Comparison of ENCODE assay signal across 1 cellular context in the genomic region with DNA sequence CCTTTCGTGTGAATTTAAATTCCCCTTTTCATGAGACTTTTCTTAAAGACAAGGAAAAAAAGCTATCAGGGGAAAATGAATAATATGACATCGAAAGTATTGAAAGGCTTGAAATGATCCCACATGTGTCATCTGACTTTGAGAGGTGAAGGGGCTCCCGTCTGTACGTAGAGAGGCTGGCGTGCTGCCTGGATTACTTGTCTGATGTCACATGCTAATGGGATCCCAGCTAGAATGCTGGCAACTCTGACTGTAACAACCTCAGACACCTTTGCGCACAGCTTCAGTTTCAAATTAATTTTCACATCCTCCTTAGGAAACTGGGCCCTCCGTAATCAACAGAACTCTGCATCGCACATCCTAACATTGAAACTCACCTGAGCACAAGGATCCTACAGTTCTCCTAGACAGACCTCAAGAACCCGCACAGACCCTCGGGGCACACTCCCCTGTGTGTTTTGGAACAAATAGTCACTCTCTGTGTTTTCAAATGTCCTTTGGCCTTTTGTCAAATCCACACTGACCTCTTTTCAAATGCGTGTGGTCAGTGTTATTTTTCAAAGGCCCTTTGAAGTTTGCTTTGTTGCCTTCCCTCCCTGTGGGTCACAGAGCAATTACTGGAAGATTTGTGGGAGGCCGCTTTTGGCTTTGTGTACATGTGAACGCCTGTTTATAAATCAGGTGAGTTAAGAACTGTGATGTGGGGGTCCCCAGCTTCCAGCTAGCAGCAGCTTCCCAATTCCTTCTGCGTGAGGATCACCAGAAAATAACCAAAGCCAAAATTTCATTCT.
TF ChIP-seq lines count a peak whose summit lies in the region.

No MANE protein-coding gene starts in this region.

TF ChIP-seq in K562, 482 proteins besides CTCF, POLR2A, EP300 and RAD21:
- TF ChIP-seq ZNF274 (IDR thresholded peaks at IDR 0.05; ENCODE audit: borderline replicate concordance, low read depth, low read length) = no peak
- TF ChIP-seq, protein P1, sequence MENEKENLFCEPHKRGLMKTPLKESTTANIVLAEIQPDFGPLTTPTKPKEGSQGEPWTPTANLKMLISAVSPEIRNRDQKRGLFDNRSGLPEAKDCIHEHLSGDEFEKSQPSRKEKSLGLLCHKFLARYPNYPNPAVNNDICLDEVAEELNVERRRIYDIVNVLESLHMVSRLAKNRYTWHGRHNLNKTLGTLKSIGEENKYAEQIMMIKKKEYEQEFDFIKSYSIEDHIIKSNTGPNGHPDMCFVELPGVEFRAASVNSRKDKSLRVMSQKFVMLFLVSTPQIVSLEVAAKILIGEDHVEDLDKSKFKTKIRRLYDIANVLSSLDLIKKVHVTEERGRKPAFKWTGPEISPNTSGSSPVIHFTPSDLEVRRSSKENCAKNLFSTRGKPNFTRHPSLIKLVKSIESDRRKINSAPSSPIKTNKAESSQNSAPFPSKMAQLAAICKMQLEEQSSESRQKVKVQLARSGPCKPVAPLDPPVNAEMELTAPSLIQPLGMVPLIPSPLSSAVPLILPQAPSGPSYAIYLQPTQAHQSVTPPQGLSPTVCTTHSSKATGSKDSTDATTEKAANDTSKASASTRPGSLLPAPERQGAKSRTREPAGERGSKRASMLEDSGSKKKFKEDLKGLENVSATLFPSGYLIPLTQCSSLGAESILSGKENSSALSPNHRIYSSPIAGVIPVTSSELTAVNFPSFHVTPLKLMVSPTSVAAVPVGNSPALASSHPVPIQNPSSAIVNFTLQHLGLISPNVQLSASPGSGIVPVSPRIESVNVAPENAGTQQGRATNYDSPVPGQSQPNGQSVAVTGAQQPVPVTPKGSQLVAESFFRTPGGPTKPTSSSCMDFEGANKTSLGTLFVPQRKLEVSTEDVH (IDR thresholded peaks at IDR 0.05; ENCODE audit: low read depth, partially characterized antibody) = no peak
- no peak for TF ChIP-seq FOS (IDR thresholded peaks at IDR 0.05; ENCODE audit: extremely low read depth, insufficient read length)
- TF ChIP-seq, protein P2, sequence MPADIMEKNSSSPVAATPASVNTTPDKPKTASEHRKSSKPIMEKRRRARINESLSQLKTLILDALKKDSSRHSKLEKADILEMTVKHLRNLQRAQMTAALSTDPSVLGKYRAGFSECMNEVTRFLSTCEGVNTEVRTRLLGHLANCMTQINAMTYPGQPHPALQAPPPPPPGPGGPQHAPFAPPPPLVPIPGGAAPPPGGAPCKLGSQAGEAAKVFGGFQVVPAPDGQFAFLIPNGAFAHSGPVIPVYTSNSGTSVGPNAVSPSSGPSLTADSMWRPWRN (IDR thresholded peaks at IDR 0.05; ENCODE audit: low read depth) = no peak
- TF ChIP-seq EGR1 (conservative IDR thresholded peaks at IDR 0.05) = no peak
- no peak for TF ChIP-seq TRIM24 (IDR thresholded peaks at IDR 0.05)
- TF ChIP-seq CBFA2T3 (IDR thresholded peaks at IDR 0.05) = no peak
- TF ChIP-seq KHSRP (IDR thresholded peaks at IDR 0.05) = no peak
- TF ChIP-seq MEIS2 (IDR thresholded peaks at IDR 0.05; ENCODE audit: partially characterized antibody) = no peak
- TF ChIP-seq KDM1A (IDR thresholded peaks at IDR 0.05) = no peak
- no peak for TF ChIP-seq JUNB (CRISPR knock-in tag; conservative IDR thresholded peaks at IDR 0.05)
- TF ChIP-seq SAP30 (IDR thresholded peaks at IDR 0.05; ENCODE audit: borderline replicate concordance, insufficient read depth, low read depth, low read length, poor library complexity, severe bottlenecking) = no peak
- TF ChIP-seq, protein P3, sequence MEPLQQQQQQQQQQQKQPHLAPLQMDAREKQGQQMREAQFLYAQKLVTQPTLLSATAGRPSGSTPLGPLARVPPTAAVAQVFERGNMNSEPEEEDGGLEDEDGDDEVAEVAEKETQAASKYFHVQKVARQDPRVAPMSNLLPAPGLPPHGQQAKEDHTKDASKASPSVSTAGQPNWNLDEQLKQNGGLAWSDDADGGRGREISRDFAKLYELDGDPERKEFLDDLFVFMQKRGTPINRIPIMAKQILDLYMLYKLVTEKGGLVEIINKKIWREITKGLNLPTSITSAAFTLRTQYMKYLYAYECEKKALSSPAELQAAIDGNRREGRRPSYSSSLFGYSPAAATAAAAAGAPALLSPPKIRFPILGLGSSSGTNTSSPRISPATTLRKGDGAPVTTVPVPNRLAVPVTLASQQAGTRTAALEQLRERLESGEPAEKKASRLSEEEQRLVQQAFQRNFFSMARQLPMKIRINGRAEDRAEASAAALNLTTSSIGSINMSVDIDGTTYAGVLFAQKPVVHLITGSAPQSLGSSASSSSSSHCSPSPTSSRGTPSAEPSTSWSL (CRISPR knock-in tag; IDR thresholded peaks at IDR 0.05; ENCODE audit: borderline replicate concordance) = no peak
- no peak for TF ChIP-seq TOE1 (IDR thresholded peaks at IDR 0.05; ENCODE audit: borderline replicate concordance)
- TF ChIP-seq TOE1 (CRISPR knock-in tag; IDR thresholded peaks at IDR 0.05; ENCODE audit: borderline replicate concordance, low read depth) = no peak
- no peak for TF ChIP-seq HDAC1 (IDR thresholded peaks at IDR 0.05)
- TF ChIP-seq, protein P4, sequence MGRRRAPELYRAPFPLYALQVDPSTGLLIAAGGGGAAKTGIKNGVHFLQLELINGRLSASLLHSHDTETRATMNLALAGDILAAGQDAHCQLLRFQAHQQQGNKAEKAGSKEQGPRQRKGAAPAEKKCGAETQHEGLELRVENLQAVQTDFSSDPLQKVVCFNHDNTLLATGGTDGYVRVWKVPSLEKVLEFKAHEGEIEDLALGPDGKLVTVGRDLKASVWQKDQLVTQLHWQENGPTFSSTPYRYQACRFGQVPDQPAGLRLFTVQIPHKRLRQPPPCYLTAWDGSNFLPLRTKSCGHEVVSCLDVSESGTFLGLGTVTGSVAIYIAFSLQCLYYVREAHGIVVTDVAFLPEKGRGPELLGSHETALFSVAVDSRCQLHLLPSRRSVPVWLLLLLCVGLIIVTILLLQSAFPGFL (CRISPR knock-in tag; IDR thresholded peaks at IDR 0.05) = no peak
- TF ChIP-seq STAT5B (CRISPR knock-in tag; IDR thresholded peaks at IDR 0.05) = no peak
- TF ChIP-seq SAFB (IDR thresholded peaks at IDR 0.05; ENCODE audit: borderline replicate concordance, low read depth, low read length) = no peak
- TF ChIP-seq, protein P5, sequence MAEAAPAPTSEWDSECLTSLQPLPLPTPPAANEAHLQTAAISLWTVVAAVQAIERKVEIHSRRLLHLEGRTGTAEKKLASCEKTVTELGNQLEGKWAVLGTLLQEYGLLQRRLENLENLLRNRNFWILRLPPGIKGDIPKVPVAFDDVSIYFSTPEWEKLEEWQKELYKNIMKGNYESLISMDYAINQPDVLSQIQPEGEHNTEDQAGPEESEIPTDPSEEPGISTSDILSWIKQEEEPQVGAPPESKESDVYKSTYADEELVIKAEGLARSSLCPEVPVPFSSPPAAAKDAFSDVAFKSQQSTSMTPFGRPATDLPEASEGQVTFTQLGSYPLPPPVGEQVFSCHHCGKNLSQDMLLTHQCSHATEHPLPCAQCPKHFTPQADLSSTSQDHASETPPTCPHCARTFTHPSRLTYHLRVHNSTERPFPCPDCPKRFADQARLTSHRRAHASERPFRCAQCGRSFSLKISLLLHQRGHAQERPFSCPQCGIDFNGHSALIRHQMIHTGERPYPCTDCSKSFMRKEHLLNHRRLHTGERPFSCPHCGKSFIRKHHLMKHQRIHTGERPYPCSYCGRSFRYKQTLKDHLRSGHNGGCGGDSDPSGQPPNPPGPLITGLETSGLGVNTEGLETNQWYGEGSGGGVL (CRISPR knock-in tag; IDR thresholded peaks at IDR 0.05) = no peak
TF ChIP-seq in K562: peak in this region for 0.
